Comparison of ENCODE assay signal across 30 cellular contexts in the genomic region with DNA sequence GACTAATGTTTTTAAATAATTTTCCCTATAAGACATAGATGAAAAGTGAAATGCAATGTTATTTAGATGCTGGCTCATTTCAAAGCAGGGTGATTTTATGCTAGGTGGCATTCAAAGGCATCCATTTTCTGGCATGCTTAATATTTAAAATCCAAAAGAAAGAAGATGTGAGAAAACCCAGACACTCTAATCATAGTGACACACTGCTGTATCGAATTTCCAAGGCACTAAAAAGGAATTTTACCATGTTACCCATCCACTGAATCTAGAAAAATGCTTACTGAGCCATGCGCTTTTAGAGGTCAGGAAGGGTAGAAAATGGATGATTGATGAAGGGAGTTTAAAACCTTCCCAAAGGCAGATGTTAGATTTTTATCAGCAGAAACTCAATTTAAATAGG. TPM values are rescaled to one million over a fixed set of nuclear protein-coding genes. Genes with fewer than 3 reads are reported as not detected.
"Had no signal": no experiment of that assay in that cellular context is flagged by ENCODE, and none has a peak within 500 bp of the region (broad histone marks: within the 10 kb centered on the region; RNA-seq: fewer than 3 reads in every experiment).

No MANE protein-coding gene starts in this region.

- H3K9me3 ChIP-seq: ascending aorta, esophagus squamous epithelium, gastroesophageal sphincter, heart right ventricle had no signal

- H3K4me3 ChIP-seq: ascending aorta, coronary artery, esophagus squamous epithelium, gastroesophageal sphincter, heart right ventricle, hepatocyte had no signal

- H3K27me3 Mint-ChIP-seq: activated CD4-positive, alpha-beta memory T cell treated with anti-CD3 and anti-CD28 coated beads, Interleukin-2, amount 10 ng/mL, durations not matched to agents 7 days and 5 days; activated CD4-positive, alpha-beta T cell treated with anti-CD3 and anti-CD28 coated beads, Interleukin-2, amount 10 ng/mL, durations not matched to agents 7 days and 5 days; activated naive CD4-positive, alpha-beta T cell treated with anti-CD3 and anti-CD28 coated beads, Interleukin-2, amount 10 ng/mL, durations not matched to agents 7 days and 5 days; activated naive CD8-positive, alpha-beta T cell treated with anti-CD3 and anti-CD28 coated beads, Interleukin-2, amount 10 ng/mL, durations not matched to agents 7 days and 5 days; activated T-cell treated with anti-CD3 and anti-CD28 coated beads, Interleukin-2, amount 50 U/mL, for 24 hours; central memory CD8-positive, alpha-beta T cell; dendritic cell treated with granulocyte-macrophage colony-stimulating factor and Interleukin-4, amounts not matched to agents 40 ng/mL and 50 ng/mL, for 4 days; effector memory CD8-positive, alpha-beta T cell had no signal

- H3K36me3 ChIP-seq: ascending aorta, brain microvascular endothelial cell, esophagus squamous epithelium, gastroesophageal sphincter had no signal

- H3K4me1 Mint-ChIP-seq: activated CD4-positive, alpha-beta memory T cell treated with anti-CD3 and anti-CD28 coated beads, Interleukin-2, amount 10 ng/mL, durations not matched to agents 7 days and 5 days; activated naive CD4-positive, alpha-beta T cell treated with anti-CD3 and anti-CD28 coated beads, Interleukin-2, amount 10 ng/mL, durations not matched to agents 7 days and 5 days; activated naive CD8-positive, alpha-beta T cell treated with anti-CD3 and anti-CD28 coated beads, Interleukin-2, amount 10 ng/mL, durations not matched to agents 7 days and 5 days had no signal

- H3K36me3 Mint-ChIP-seq: activated naive CD4-positive, alpha-beta T cell treated with anti-CD3 and anti-CD28 coated beads, Interleukin-2, amount 50 U/mL, for 72 hours had no signal

- FAIRE-seq: bronchial epithelial cell had no signal

- H3K27me3 ChIP-seq: ascending aorta, brain microvascular endothelial cell, dorsolateral prefrontal cortex, esophagus squamous epithelium, gastroesophageal sphincter, heart right ventricle, hepatocyte had no signal

- H3K4me1 ChIP-seq: ascending aorta, esophagus squamous epithelium, gastroesophageal sphincter had no signal

- H3K4me2 ChIP-seq: hepatocyte had no signal

- H3K27ac ChIP-seq: ascending aorta, brain microvascular endothelial cell, coronary artery, epithelial cell of prostate, esophagus squamous epithelium, gastroesophageal sphincter, heart right ventricle, hepatocyte had no signal

- H3K27ac Mint-ChIP-seq: activated CD4-positive, alpha-beta memory T cell treated with anti-CD3 and anti-CD28 coated beads, Interleukin-2, amount 10 ng/mL, durations not matched to agents 7 days and 5 days; activated CD4-positive, alpha-beta T cell treated with anti-CD3 and anti-CD28 coated beads, Interleukin-2, amount 10 ng/mL, durations not matched to agents 7 days and 5 days; activated naive CD4-positive, alpha-beta T cell treated with anti-CD3 and anti-CD28 coated beads, Interleukin-2, amount 10 ng/mL, durations not matched to agents 7 days and 5 days; activated naive CD4-positive, alpha-beta T cell treated with anti-CD3 and anti-CD28 coated beads, Interleukin-2, amount 50 U/mL, for 72 hours; activated naive CD8-positive, alpha-beta T cell treated with anti-CD3 and anti-CD28 coated beads, Interleukin-2, amount 10 ng/mL, durations not matched to agents 7 days and 5 days; activated T-cell treated with anti-CD3 and anti-CD28 coated beads, Interleukin-2, amount 50 U/mL, for 24 hours; dendritic cell treated with granulocyte-macrophage colony-stimulating factor and Interleukin-4, amounts not matched to agents 40 ng/mL and 50 ng/mL, for 4 days; effector memory CD8-positive, alpha-beta T cell had no signal

- ATAC-seq: activated naive CD4-positive, alpha-beta T cell treated with anti-CD3 and anti-CD28 coated beads, Interleukin-2, amount 50 U/mL, for 72 hours; activated T-cell treated with anti-CD3 and anti-CD28 coated beads, Interleukin-2, amount 50 U/mL, for 72 hours; effector memory CD8-positive, alpha-beta T cell; gastroesophageal sphincter; heart right ventricle had no signal

- H3K79me2 ChIP-seq: hepatocyte had no signal

- H3K4me3 Mint-ChIP-seq: activated CD4-positive, alpha-beta memory T cell treated with anti-CD3 and anti-CD28 coated beads, Interleukin-2, amount 10 ng/mL, durations not matched to agents 7 days and 5 days; activated CD4-positive, alpha-beta T cell treated with anti-CD3 and anti-CD28 coated beads, Interleukin-2, amount 10 ng/mL, durations not matched to agents 7 days and 5 days; activated naive CD4-positive, alpha-beta T cell treated with anti-CD3 and anti-CD28 coated beads, Interleukin-2, amount 10 ng/mL, durations not matched to agents 7 days and 5 days; activated naive CD8-positive, alpha-beta T cell treated with anti-CD3 and anti-CD28 coated beads, Interleukin-2, amount 10 ng/mL, durations not matched to agents 7 days and 5 days; activated T-cell treated with anti-CD3 and anti-CD28 coated beads, Interleukin-2, amount 50 U/mL, for 24 hours; activated T-cell treated with anti-CD3 and anti-CD28 coated beads, Interleukin-2, amount 50 U/mL, for 72 hours; central memory CD8-positive, alpha-beta T cell; dendritic cell treated with granulocyte-macrophage colony-stimulating factor and Interleukin-4, amounts not matched to agents 40 ng/mL and 50 ng/mL, for 4 days; effector memory CD8-positive, alpha-beta T cell had no signal

- DNase-seq: activated CD4-positive, alpha-beta memory T cell treated with anti-CD3 and anti-CD28 coated beads, Interleukin-2, amount 10 ng/mL, durations not matched to agents 7 days and 5 days; activated CD4-positive, alpha-beta T cell treated with anti-CD3 and anti-CD28 coated beads for 1 hour; activated CD4-positive, alpha-beta T cell treated with anti-CD3 and anti-CD28 coated beads for 4 hours; activated CD4-positive, alpha-beta T cell treated with anti-CD3 and anti-CD28 coated beads, Interleukin-2, amount 10 ng/mL, durations not matched to agents 7 days and 5 days; activated CD4-positive, alpha-beta T cell treated with anti-CD3 and anti-CD28 coated beads, Interleukin-2, amount 50 U/mL, for 4 hours; activated CD4-positive, CD25-positive, alpha-beta regulatory T cell; activated CD8-positive, alpha-beta memory T cell treated with anti-CD3 and anti-CD28 coated beads, Interleukin-2, amount 50 U/mL, for 48 hours; activated gamma-delta T cell; activated naive CD4-positive, alpha-beta T cell; activated naive CD4-positive, alpha-beta T cell treated with anti-CD3 and anti-CD28 coated beads, Interleukin-2, amount 10 ng/mL, durations not matched to agents 7 days and 5 days; activated naive CD8-positive, alpha-beta T cell treated with anti-CD3 and anti-CD28 coated beads, Interleukin-2, amount 10 ng/mL, durations not matched to agents 7 days and 5 days; activated T-cell treated with anti-CD3 and anti-CD28 coated beads for 4 hours; activated T-cell treated with anti-CD3 and anti-CD28 coated beads, Interleukin-2, amount 50 U/mL, for 24 hours; activated T-cell treated with anti-CD3 and anti-CD28 coated beads, Interleukin-2, amount 50 U/mL, for 72 hours; brain microvascular endothelial cell; dorsolateral prefrontal cortex; effector memory CD8-positive, alpha-beta T cell; esophagus squamous epithelium; foreskin melanocyte; heart right ventricle; T-helper 2 cell had no signal

- H3K9me3 Mint-ChIP-seq: activated CD4-positive, alpha-beta memory T cell treated with anti-CD3 and anti-CD28 coated beads, Interleukin-2, amount 10 ng/mL, durations not matched to agents 7 days and 5 days; activated CD4-positive, alpha-beta T cell treated with anti-CD3 and anti-CD28 coated beads, Interleukin-2, amount 10 ng/mL, durations not matched to agents 7 days and 5 days; activated naive CD4-positive, alpha-beta T cell treated with anti-CD3 and anti-CD28 coated beads, Interleukin-2, amount 10 ng/mL, durations not matched to agents 7 days and 5 days; activated naive CD4-positive, alpha-beta T cell treated with anti-CD3 and anti-CD28 coated beads, Interleukin-2, amount 50 U/mL, for 72 hours; activated naive CD8-positive, alpha-beta T cell treated with anti-CD3 and anti-CD28 coated beads, Interleukin-2, amount 10 ng/mL, durations not matched to agents 7 days and 5 days; activated T-cell treated with anti-CD3 and anti-CD28 coated beads, Interleukin-2, amount 50 U/mL, for 24 hours; activated T-cell treated with anti-CD3 and anti-CD28 coated beads, Interleukin-2, amount 50 U/mL, for 72 hours; central memory CD8-positive, alpha-beta T cell; dendritic cell treated with granulocyte-macrophage colony-stimulating factor and Interleukin-4, amounts not matched to agents 40 ng/mL and 50 ng/mL, for 4 days; effector memory CD8-positive, alpha-beta T cell had no signal

RNA-seq across cellular contexts. Expression of a gene that starts 24.0 kb away (rescaled TPM):
- total RNA-seq: activated naive CD4-positive, alpha-beta T cell treated with anti-CD3 and anti-CD28 coated beads, Interleukin-2, amount 50 U/mL, for 72 hours; bronchial epithelial cell had no signal
